Comparison of ENCODE assay signal across 8 cellular contexts in genomic region chr13:50125306-50125555, GRCh38.
DNase-seq lines count a peak whose midpoint lies in the region; ATAC-seq, FAIRE-seq and TF ChIP-seq lines count a peak whose summit lies in the region.

No MANE protein-coding gene starts in this region.

- TF ChIP-seq EP300 in sigmoid colon (IDR thresholded peaks at IDR 0.05) = no peak

- peak overlapping the region; percentile 86 to 94 (median 91) for H3K4me3 Mint-ChIP-seq in CD8-positive, alpha-beta memory T cell

- H3K4me1 Mint-ChIP-seq in CD8-positive, alpha-beta memory T cell = peaks cover 53 to 73% (median 72%) of the 10 kb centered on the region in 3 donors

- no peak for DNase-seq in CD8-positive, alpha-beta memory T cell
- DNase-seq in H54 (ENCODE audit: insufficient read length, low spot score) (peak; percentile 19), SJSA1 (ENCODE audit: low read depth in 1 of 2, low spot score in 2 of 2) (no peak), foreskin fibroblast (no peak), sigmoid colon (no peak)
- no peak for DNase-seq in activated CD4-positive, alpha-beta T cell treated with anti-CD3 and anti-CD28 coated beads, Interleukin-2, amount 50 U/mL, for 1 hour

- no peak for TF ChIP-seq CTCF in foreskin fibroblast (IDR thresholded peaks at IDR 0.05; ENCODE audit: low read depth, low read length)
- TF ChIP-seq CTCF in sigmoid colon (IDR thresholded peaks at IDR 0.05) = no peak

- no peak for ATAC-seq in HG03378 (IDR thresholded peaks at IDR 0.05; ENCODE audit: unreplicated experiment)
- no peak for ATAC-seq in HG02885 (IDR thresholded peaks at IDR 0.05; ENCODE audit: poor library complexity, unreplicated experiment)

- peaks cover 0 to 3% (median 0%) of the 10 kb centered on the region in 5 donors for H3K9me3 Mint-ChIP-seq in CD8-positive, alpha-beta memory T cell

- no peak for FAIRE-seq in H54 (lab: Jason Lieb, UNC)

- H3K27ac ChIP-seq in CD8-positive, alpha-beta memory T cell (ENCODE audit: low read depth, low read length) = peak overlapping the region; percentile 95
- H3K27ac ChIP-seq in SJSA1 = peak overlapping the region; percentile 81
- peak overlapping the region; percentile 96 to 100 (median 99) for H3K27ac ChIP-seq in sigmoid colon

- H3K4me3 ChIP-seq in CD8-positive, alpha-beta memory T cell (ENCODE audit: low read length) = peak overlapping the region; percentile 96
- H3K4me3 ChIP-seq in SJSA1 (peak overlapping the region; percentile 87), foreskin fibroblast (ENCODE audit: low read depth in 1 of 2, low read length in 2 of 2) (peak overlapping the region; percentile 78 to 85), sigmoid colon (peak overlapping the region; percentile 82 to 96 (median 90))

- H3K9me3 ChIP-seq in CD8-positive, alpha-beta memory T cell (ENCODE audit: low read length) = no peaks in the 10 kb centered on the region
- H3K9me3 ChIP-seq in SJSA1 (replicated peaks) (no peaks in the 10 kb centered on the region), sigmoid colon (no peaks in the 10 kb centered on the region)

- H3K36me3 ChIP-seq in CD8-positive, alpha-beta memory T cell (ENCODE audit: insufficient read depth, low read length) = no peaks in the 10 kb centered on the region
- no peaks in the 10 kb centered on the region; the same call in 1 of the 2 replicates for H3K36me3 ChIP-seq in SJSA1
- H3K36me3 ChIP-seq in sigmoid colon = no peaks in the 10 kb centered on the region

- TF ChIP-seq POLR2A in H54 (IDR thresholded peaks at IDR 0.05; ENCODE audit: low read depth, low read length) (no peak), sigmoid colon (IDR thresholded peaks at IDR 0.05) (no peak)

- peak overlapping the region; percentile 79 to 97 (median 90) for H3K27ac Mint-ChIP-seq in CD8-positive, alpha-beta memory T cell

- H3K27me3 ChIP-seq in CD8-positive, alpha-beta memory T cell (ENCODE audit: insufficient read depth, low read length, poor library complexity, severe bottlenecking) = peaks cover 20% of the 10 kb centered on the region
- H3K27me3 ChIP-seq in SJSA1 (replicated peaks) (no peaks in the 10 kb centered on the region), sigmoid colon (peaks cover 21 to 37% (median 30%) of the 10 kb centered on the region in 3 donors)

- 1% methylated on average over 31 of the region's 31 CpGs for WGBS in sigmoid colon, 2 donors

- H3K4me1 ChIP-seq in CD8-positive, alpha-beta memory T cell (ENCODE audit: insufficient read depth, low read length) = peaks cover 58% of the 10 kb centered on the region
- H3K4me1 ChIP-seq in SJSA1 (replicated peaks) = peaks cover 26% of the 10 kb centered on the region
- peaks cover 0 to 48% (median 42%) of the 10 kb centered on the region in 4 donors for H3K4me1 ChIP-seq in sigmoid colon

- intact Hi-C loops in sigmoid colon (cut with DNase I) = loop anchor here (1.0 to 10.0 kb wide), 7 partner anchors 43 to 1680 kb away; partner anchors contain the start of genes CDADC1, DHRS12 and SPRYD7

- H3K36me3 Mint-ChIP-seq in CD8-positive, alpha-beta memory T cell = peaks cover 0 to 15% (median 2%) of the 10 kb centered on the region in 3 donors

- POLR2A ChIA-PET in CD8-positive, alpha-beta memory T cell (lab: Charles Lee) = interaction anchor here (0.8 to 5.0 kb wide), 16 partner anchors 18 to 786 kb away, joined by 3 to 139 read pairs (median 5); partner anchors contain the start of genes RNASEH2B, SPRYD7 and TRIM13

- CTCF ChIA-PET in CD8-positive, alpha-beta memory T cell (lab: Charles Lee) = interaction anchor here (1.1 to 9.2 kb wide), 12 partner anchors 10 to 786 kb away, joined by 3 to 133 read pairs (median 6); partner anchors contain the start of genes KPNA3, RNASEH2B, SPRYD7 and TRIM13

- peaks cover 26 to 32% of the 10 kb centered on the region in 2 donors for H3K27me3 Mint-ChIP-seq in CD8-positive, alpha-beta memory T cell
